In genomic region chr6:35312763-35313125, GRCh38 we compare ENCODE assay signal across 14 cellular contexts. TPM values are rescaled to one million over a fixed set of nuclear protein-coding genes. Genes with fewer than 3 reads are reported as not detected.
DNase-seq lines count a peak whose midpoint lies in the region; ATAC-seq lines count a peak whose summit lies in the region.
"Had no signal": no experiment of that assay in that cellular context is flagged by ENCODE, and none has a peak within 500 bp of the region (broad histone marks: within the 10 kb centered on the region; RNA-seq: fewer than 3 reads in every experiment).

No MANE protein-coding gene starts in this region.

- H3K36me3 Mint-ChIP-seq in activated CD8-positive, alpha-beta memory T cell treated with anti-CD3 and anti-CD28 coated beads, Interleukin-2, amount 10 ng/mL, durations not matched to agents 7 days and 5 days, result peaks cover 72% of the 10 kb centered on the region
- peaks cover 24% of the 10 kb centered on the region for H3K36me3 Mint-ChIP-seq in activated naive CD8-positive, alpha-beta T cell
- H3K36me3 Mint-ChIP-seq in stimulated activated effector memory CD8-positive, alpha-beta T cell treated with anti-CD3 and anti-CD28 coated beads, Interleukin-12 subunit alpha, Interleukin-12 subunit beta, amount 100 ng/mL, for 72 hours, result peaks cover 90% of the 10 kb centered on the region

- no peak for ATAC-seq in activated CD8-positive, alpha-beta memory T cell treated with anti-CD3 and anti-CD28 coated beads, Interleukin-2, amount 10 ng/mL, durations not matched to agents 7 days and 5 days
- no peak for ATAC-seq in stimulated activated effector memory CD8-positive, alpha-beta T cell treated with anti-CD3 and anti-CD28 coated beads, Interleukin-12 subunit alpha, Interleukin-12 subunit beta, amount 100 ng/mL, for 72 hours
- ATAC-seq in GM18858 (IDR thresholded peaks at IDR 0.05; ENCODE audit: unreplicated experiment), result no peak
- ATAC-seq: K562 had no signal

- H3K27me3 Mint-ChIP-seq in activated CD8-positive, alpha-beta memory T cell treated with anti-CD3 and anti-CD28 coated beads, Interleukin-2, amount 10 ng/mL, durations not matched to agents 7 days and 5 days, result no peaks in the 10 kb centered on the region
- H3K27me3 Mint-ChIP-seq in activated naive CD8-positive, alpha-beta T cell, result no peaks in the 10 kb centered on the region

- DNase-seq in activated CD8-positive, alpha-beta memory T cell treated with anti-CD3 and anti-CD28 coated beads, Interleukin-2, amount 10 ng/mL, durations not matched to agents 7 days and 5 days, result no peak
- DNase-seq in activated CD8-positive, alpha-beta memory T cell treated with anti-CD3 and anti-CD28 coated beads for 24 hours, result no peak
- peak; percentile 21 for DNase-seq in M059J (ENCODE audit: low read depth)
- no peak for DNase-seq in stimulated activated effector memory CD8-positive, alpha-beta T cell treated with anti-CD3 and anti-CD28 coated beads, Interleukin-12 subunit alpha, Interleukin-12 subunit beta, amount 100 ng/mL, for 72 hours (ENCODE audit: low spot score in 2 of 2)
- DNase-seq in amniotic stem cell (lab: John Stamatoyannopoulos, UW), result no peak
- DNase-seq in AG20443 (ENCODE audit: low spot score), result no peak
- DNase-seq: central memory CD4-positive, alpha-beta T cell; DMS 273 treated with DMSO at 0.1 percent for 48 hours; NCI-H146; SIG-M5; small intestine had no signal

- peaks cover 69% of the 10 kb centered on the region for H3K4me1 Mint-ChIP-seq in activated CD8-positive, alpha-beta memory T cell treated with anti-CD3 and anti-CD28 coated beads, Interleukin-2, amount 10 ng/mL, durations not matched to agents 7 days and 5 days
- H3K4me1 Mint-ChIP-seq in activated naive CD8-positive, alpha-beta T cell (ENCODE audit: low read depth), result peaks cover 86% of the 10 kb centered on the region
- peaks cover 74% of the 10 kb centered on the region for H3K4me1 Mint-ChIP-seq in stimulated activated effector memory CD8-positive, alpha-beta T cell treated with anti-CD3 and anti-CD28 coated beads, Interleukin-12 subunit alpha, Interleukin-12 subunit beta, amount 100 ng/mL, for 72 hours

- H3K9me3 Mint-ChIP-seq in activated CD8-positive, alpha-beta memory T cell treated with anti-CD3 and anti-CD28 coated beads, Interleukin-2, amount 10 ng/mL, durations not matched to agents 7 days and 5 days (ENCODE audit: low read depth), result no peaks in the 10 kb centered on the region
- no peaks in the 10 kb centered on the region for H3K9me3 Mint-ChIP-seq in activated naive CD8-positive, alpha-beta T cell (ENCODE audit: low read depth)
- no peaks in the 10 kb centered on the region for H3K9me3 Mint-ChIP-seq in stimulated activated effector memory CD8-positive, alpha-beta T cell treated with anti-CD3 and anti-CD28 coated beads, Interleukin-12 subunit alpha, Interleukin-12 subunit beta, amount 100 ng/mL, for 72 hours

- H3K27ac Mint-ChIP-seq in activated CD8-positive, alpha-beta memory T cell treated with anti-CD3 and anti-CD28 coated beads, Interleukin-2, amount 10 ng/mL, durations not matched to agents 7 days and 5 days, result peak overlapping the region; percentile 97
- peak overlapping the region; percentile 96 for H3K27ac Mint-ChIP-seq in activated naive CD8-positive, alpha-beta T cell
- peak overlapping the region; percentile 96 for H3K27ac Mint-ChIP-seq in stimulated activated effector memory CD8-positive, alpha-beta T cell treated with anti-CD3 and anti-CD28 coated beads, Interleukin-12 subunit alpha, Interleukin-12 subunit beta, amount 100 ng/mL, for 72 hours

- no peak overlapping the region for H3K4me3 Mint-ChIP-seq in activated CD8-positive, alpha-beta memory T cell treated with anti-CD3 and anti-CD28 coated beads, Interleukin-2, amount 10 ng/mL, durations not matched to agents 7 days and 5 days
- H3K4me3 Mint-ChIP-seq in activated naive CD8-positive, alpha-beta T cell, result peak overlapping the region; percentile 76
- peak overlapping the region; percentile 65 for H3K4me3 Mint-ChIP-seq in stimulated activated effector memory CD8-positive, alpha-beta T cell treated with anti-CD3 and anti-CD28 coated beads, Interleukin-12 subunit alpha, Interleukin-12 subunit beta, amount 100 ng/mL, for 72 hours

- CTCF ChIA-PET in activated CD8-positive, alpha-beta memory T cell treated with anti-CD3 and anti-CD28 coated beads, Interleukin-2, amount 10 ng/mL, durations not matched to agents 7 days and 5 days (lab: Charles Lee), result interaction anchor here (1.5 to 5.3 kb wide), 5 partner anchors 10 to 139 kb away, joined by 3 to 69 read pairs (median 7); partner anchors contain the start of genes DEF6, FANCE and PPARD

RNA-seq across cellular contexts. Expression of gene DEF6, which starts 15.1 kb away (rescaled TPM):
- total RNA-seq in activated CD8-positive, alpha-beta memory T cell treated with anti-CD3 and anti-CD28 coated beads, Interleukin-2, amount 10 ng/mL, durations not matched to agents 7 days and 5 days, result 100 to 1,000 TPM; 153 to 194 TPM
- total RNA-seq in M059J (2014; rRNA removed; shearing (Covaris generic)), result 0.44 and 0.57 TPM in 2 replicates

RNA-seq across cellular contexts. Expression of gene PPARD, which starts 29.6 kb away (rescaled TPM):
- 10 to 100 TPM; 16.4 to 18.8 TPM for total RNA-seq in activated CD8-positive, alpha-beta memory T cell treated with anti-CD3 and anti-CD28 coated beads, Interleukin-2, amount 10 ng/mL, durations not matched to agents 7 days and 5 days
- total RNA-seq in M059J (2014; rRNA removed; shearing (Covaris generic)), result 12.5 and 22.7 TPM in 2 replicates

RNA-seq across cellular contexts. Expression of gene ZNF76, which starts 53.2 kb away (rescaled TPM):
- 10 to 100 TPM; 55.0 to 61.8 TPM for total RNA-seq in activated CD8-positive, alpha-beta memory T cell treated with anti-CD3 and anti-CD28 coated beads, Interleukin-2, amount 10 ng/mL, durations not matched to agents 7 days and 5 days
- 12.5 and 20.8 TPM in 2 replicates for total RNA-seq in M059J (2014; rRNA removed; shearing (Covaris generic))

Comparison
In these comparisons a context has a peak if more than half of its experiments do, and no peak if none do; other contexts are left out.
1. RNA of gene DEF6, which starts 15.1 kb away (total RNA-seq): 153 to 194 TPM in activated CD8-positive, alpha-beta memory T cell treated with anti-CD3 and anti-CD28 coated beads, Interleukin-2, amount 10 ng/mL, durations not matched to agents 7 days and 5 days; 0.44 to 0.57 TPM in M059J; every median in the first group is over 10 times any median in the second.
2. Peak in every context shown above with its lines, with median percentiles within 50 percentile points of each other: H3K27ac Mint-ChIP-seq.